ENCODE assay signal across 1 cellular context in genomic region chrY:14763600-14763999, GRCh38.
TF ChIP-seq lines count a peak whose summit lies in the region.

No MANE protein-coding gene starts in this region.

TF ChIP-seq in HepG2, 621 proteins besides CTCF, POLR2A, EP300 and RAD21 (continued from another document):
- TF ChIP-seq ATF4 (CRISPR knock-in tag; IDR thresholded peaks at IDR 0.05) (peak in 1 of 2 experiments; percentile 75; a peak in 2 of 4 replicates), SOX13 (IDR thresholded peaks at IDR 0.05) (no peak), SOX13 (CRISPR knock-in tag; conservative IDR thresholded peaks at IDR 0.05 in 1 of 2, IDR thresholded peaks at IDR 0.05 in 1 of 2) (peak in 1 of 2 experiments; percentile 25; a peak in 1 of 4 replicates), JARID2 (CRISPR knock-in tag; IDR thresholded peaks at IDR 0.05; ENCODE audit: insufficient replicate concordance) (no peak), PHF8 (CRISPR knock-in tag; IDR thresholded peaks at IDR 0.05) (no peak), ATF7-NPFF (CRISPR knock-in tag; IDR thresholded peaks at IDR 0.05; ENCODE audit: low read depth) (no peak)
